In the genomic region with DNA sequence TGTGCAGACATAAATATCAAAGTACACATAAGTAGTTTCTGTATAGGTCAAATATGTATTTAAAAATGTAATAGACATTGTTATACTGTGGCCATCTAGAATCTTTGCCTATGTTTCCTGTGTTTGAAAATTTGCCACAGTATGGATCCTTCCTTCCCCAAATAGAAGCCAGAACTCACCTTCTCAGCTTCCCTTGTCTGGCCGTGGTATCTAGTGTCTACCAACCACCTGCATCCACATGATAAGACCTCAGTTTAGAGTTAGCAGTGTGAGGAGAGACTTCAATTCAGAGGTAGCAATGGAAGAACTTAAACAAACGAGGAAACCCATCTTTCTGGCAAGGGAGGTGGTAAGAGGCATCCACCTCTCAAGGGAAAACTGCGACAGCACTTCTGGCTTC, we compare ENCODE assay signal across 17 cellular contexts.
"Had no signal": no experiment of that assay in that cellular context is flagged by ENCODE, and none has a peak within 500 bp of the region (broad histone marks: within the 10 kb centered on the region; RNA-seq: fewer than 3 reads in every experiment).

No MANE protein-coding gene starts in this region.

- H3K4me3 Mint-ChIP-seq: activated CD8-positive, alpha-beta memory T cell treated with anti-CD3 and anti-CD28 coated beads, Interleukin-2, amount 10 ng/mL, durations not matched to agents 7 days and 5 days; central memory CD8-positive, alpha-beta T cell; naive thymus-derived CD4-positive, alpha-beta T cell; stimulated activated memory B cell treated with anti-CD40 and anti-IgM and Interleukin-4, amounts not matched to agents 10 μg/mL and 1 μg/mL and 100 μg/mL, for 72 hours had no signal

- H3K27ac Mint-ChIP-seq: activated CD8-positive, alpha-beta memory T cell treated with anti-CD3 and anti-CD28 coated beads, Interleukin-2, amount 10 ng/mL, durations not matched to agents 7 days and 5 days; stimulated activated memory B cell treated with anti-CD40 and anti-IgM and Interleukin-4, amounts not matched to agents 10 μg/mL and 1 μg/mL and 100 μg/mL, for 72 hours had no signal

- H3K27me3 Mint-ChIP-seq: activated CD8-positive, alpha-beta memory T cell treated with anti-CD3 and anti-CD28 coated beads, Interleukin-2, amount 10 ng/mL, durations not matched to agents 7 days and 5 days; central memory CD8-positive, alpha-beta T cell; stimulated activated memory B cell treated with anti-CD40 and anti-IgM and Interleukin-4, amounts not matched to agents 10 μg/mL and 1 μg/mL and 100 μg/mL, for 72 hours had no signal

- H3K27ac ChIP-seq: epithelial cell of prostate, spleen, upper lobe of right lung had no signal

- H3K9me3 ChIP-seq: gastroesophageal sphincter, spleen, upper lobe of right lung had no signal

- ATAC-seq: activated CD8-positive, alpha-beta memory T cell treated with anti-CD3 and anti-CD28 coated beads, Interleukin-2, amount 10 ng/mL, durations not matched to agents 7 days and 5 days; gastroesophageal sphincter; naive thymus-derived CD4-positive, alpha-beta T cell; sciatic nerve; stimulated activated memory B cell treated with anti-CD40 and anti-IgM and Interleukin-4, amounts not matched to agents 10 μg/mL and 1 μg/mL and 100 μg/mL, for 72 hours; upper lobe of right lung had no signal

- H3K27me3 ChIP-seq: gastroesophageal sphincter, spleen, upper lobe of right lung had no signal

- H3K36me3 Mint-ChIP-seq: stimulated activated memory B cell treated with anti-CD40 and anti-IgM and Interleukin-4, amounts not matched to agents 10 μg/mL and 1 μg/mL and 100 μg/mL, for 72 hours had no signal

- DNase-seq: activated CD4-positive, alpha-beta T cell treated with anti-CD3 and anti-CD28 coated beads for 1 hour; activated CD4-positive, alpha-beta T cell treated with anti-CD3 and anti-CD28 coated beads, Interleukin-2, amount 50 U/mL, for 48 hours; activated CD8-positive, alpha-beta memory T cell treated with anti-CD3 and anti-CD28 coated beads, Interleukin-2, amount 10 ng/mL, durations not matched to agents 7 days and 5 days; activated naive CD4-positive, alpha-beta T cell treated with Interleukin-2 at 50 U/mL for 16 hours; effector memory CD4-positive, alpha-beta T cell; kidney glomerular epithelial cell; naive thymus-derived CD4-positive, alpha-beta T cell; nucleus accumbens; spleen; stimulated activated CD4-positive, alpha-beta T cell treated with anti-CD3 and anti-CD28 coated beads, Interleukin-1b, Interleukin-23, amount 100 ng/mL, for 48 hours; T-helper 2 cell; upper lobe of right lung had no signal

- H3K4me3 ChIP-seq: gastroesophageal sphincter, spleen, upper lobe of right lung had no signal

- H3K36me3 ChIP-seq: gastroesophageal sphincter, spleen, upper lobe of right lung had no signal

- H3K9me3 Mint-ChIP-seq: central memory CD8-positive, alpha-beta T cell; stimulated activated memory B cell treated with anti-CD40 and anti-IgM and Interleukin-4, amounts not matched to agents 10 μg/mL and 1 μg/mL and 100 μg/mL, for 72 hours had no signal
